In genomic region chr18:13452448-13452811, GRCh38 we compare ENCODE assay signal across 10 cellular contexts.
DNase-seq lines count a peak whose midpoint lies in the region; FAIRE-seq and TF ChIP-seq lines count a peak whose summit lies in the region.
"Had no signal": no experiment of that assay in that cellular context is flagged by ENCODE, and none has a peak within 500 bp of the region (broad histone marks: within the 10 kb centered on the region; RNA-seq: fewer than 3 reads in every experiment).

No MANE protein-coding gene starts in this region.

- WGBS in thyroid gland, 2 donors, result 42 to 47% methylated on average over 8 of the region's 8 CpGs
- 36 to 38% methylated on average over 6 to 8 of the region's 8 CpGs for WGBS in esophagus squamous epithelium, 2 donors

- peak overlapping the region; percentile 23 for H2AFZ ChIP-seq in astrocyte (ENCODE audit: low read depth, low read length)

- intact Hi-C loops in thyroid gland (cut with DNase I) (no loop called here), esophagus squamous epithelium (cut with DNase I) (no loop called here)

- POLR2A ChIA-PET in HEK293 (lab: Yijun Ruan, JAX), result interaction anchor here (0.5 to 0.6 kb wide), 2 partner anchors 34 to 462 kb away, joined by 3 to 4 read pairs; no protein-coding TSS in a partner anchor

- no peak overlapping the region for H3K27ac ChIP-seq in HEK293 (ENCODE audit: extremely low read depth, low read depth, low read length)
- H3K27ac ChIP-seq in astrocyte (ENCODE audit: low read depth, low read length), result peak overlapping the region; percentile 20
- H3K27ac ChIP-seq in right atrium auricular region, result peak overlapping the region; percentile 72 to 73
- peak overlapping the region in 1 of 3 donors; percentile 31 for H3K27ac ChIP-seq in thyroid gland
- no peak overlapping the region for H3K27ac ChIP-seq in esophagus squamous epithelium

- H3K4me1 Mint-ChIP-seq in astrocyte (ENCODE audit: low read depth, unreplicated experiment) (peaks cover 63% of the 10 kb centered on the region), progenitor cell of endocrine pancreas (ENCODE audit: low read depth) (peaks cover 10% of the 10 kb centered on the region)

- H3K9me3 ChIP-seq in HEK293 (ENCODE audit: control insufficient read depth, insufficient read depth, low read depth, low read length), result no peaks in the 10 kb centered on the region
- no peaks in the 10 kb centered on the region for H3K9me3 ChIP-seq in astrocyte (ENCODE audit: insufficient read depth, low read depth, low read length)
- H3K9me3 ChIP-seq in right atrium auricular region, result no peaks in the 10 kb centered on the region
- H3K9me3 ChIP-seq in thyroid gland, result no peaks in the 10 kb centered on the region
- H3K9me3 ChIP-seq in esophagus squamous epithelium, result no peaks in the 10 kb centered on the region

- H3K9ac ChIP-seq in astrocyte (ENCODE audit: low read length), result peak overlapping the region; percentile 21

- TF ChIP-seq CTCF in HEK293 (tag by site-specific recombination; IDR thresholded peaks at IDR 0.05), result no peak
- TF ChIP-seq CTCF in astrocyte (IDR thresholded peaks at IDR 0.05; ENCODE audit: insufficient read depth, low read depth, low read length), result no peak
- no peak for TF ChIP-seq CTCF in right atrium auricular region (IDR thresholded peaks at IDR 0.05)
- no peak for TF ChIP-seq CTCF in thyroid gland (IDR thresholded peaks at IDR 0.05)
- TF ChIP-seq CTCF in progenitor cell of endocrine pancreas (IDR thresholded peaks at IDR 0.05; ENCODE audit: unreplicated experiment), result no peak
- TF ChIP-seq CTCF in esophagus squamous epithelium (IDR thresholded peaks at IDR 0.05), result no peak

- H3K27me3 ChIP-seq in astrocyte (ENCODE audit: insufficient read depth, low read length) (no peaks in the 10 kb centered on the region), right atrium auricular region (no peaks in the 10 kb centered on the region), thyroid gland (no peaks in the 10 kb centered on the region), esophagus squamous epithelium (no peaks in the 10 kb centered on the region)

- H3K4me1 ChIP-seq in HEK293 (ENCODE audit: control insufficient read depth, insufficient read depth, low read length) (peaks cover 15% of the 10 kb centered on the region), astrocyte (ENCODE audit: insufficient read depth, low read length) (peaks cover 27% of the 10 kb centered on the region), right atrium auricular region (peaks cover 0 to 83% of the 10 kb centered on the region in 2 donors), thyroid gland (peaks cover 8 to 48% of the 10 kb centered on the region in 2 donors), esophagus squamous epithelium (peaks cover 7 to 32% (median 15%) of the 10 kb centered on the region in 3 donors)

- peak; percentile 99 for FAIRE-seq in astrocyte (lab: Jason Lieb, UNC)

- H3K4me3 ChIP-seq in HEK293 (ENCODE audit: low read depth, low read length) (no peak overlapping the region), astrocyte (ENCODE audit: insufficient read depth, low read depth, low read length) (no peak overlapping the region), right atrium auricular region (no peak overlapping the region), thyroid gland (replicated peaks in 1 of 3) (no peak overlapping the region), esophagus squamous epithelium (no peak overlapping the region)

- CTCF ChIA-PET in HEK293 (lab: Yijun Ruan, JAX), result no interaction called here

- H4K20me1 ChIP-seq in astrocyte (ENCODE audit: insufficient read depth, low read length), result no peaks in the 10 kb centered on the region

- H3K36me3 ChIP-seq in HEK293 (ENCODE audit: control insufficient read depth in 2 of 2, insufficient read depth in 1 of 2, low read length in 2 of 2) (no peaks in the 10 kb centered on the region), astrocyte (ENCODE audit: insufficient read depth, low read length) (no peaks in the 10 kb centered on the region), right atrium auricular region (no peaks in the 10 kb centered on the region), thyroid gland (no peaks in the 10 kb centered on the region), esophagus squamous epithelium (no peaks in the 10 kb centered on the region)

- H3K27ac Mint-ChIP-seq in astrocyte (ENCODE audit: unreplicated experiment), result peak overlapping the region; percentile 89
- H3K27ac Mint-ChIP-seq in progenitor cell of endocrine pancreas, result no peak overlapping the region

- no peak for TF ChIP-seq POLR2A in thyroid gland (IDR thresholded peaks at IDR 0.05)
- no peak for TF ChIP-seq POLR2A in esophagus squamous epithelium (IDR thresholded peaks at IDR 0.05)

- DNase-seq in astrocyte (ENCODE audit: low read depth), result peak; percentile 79
- peak; percentile 85 for DNase-seq in right atrium auricular region (ENCODE audit: low spot score)
- peak; percentile 51 to 66 for DNase-seq in thyroid gland
- no peak for DNase-seq in progenitor cell of endocrine pancreas (ENCODE audit: low spot score, unreplicated experiment)
- DNase-seq in LoVo (ENCODE audit: low spot score), result no peak
- no peak for DNase-seq in esophagus squamous epithelium (lab: John Stamatoyannopoulos, UW)
- DNase-seq: activated CD4-positive, alpha-beta T cell treated with anti-CD3 and anti-CD28 coated beads, Interleukin-2, amount 50 U/mL, for 1 hour; MM.1S; stimulated activated CD4-positive, alpha-beta T cell treated with anti-CD3 and anti-CD28 coated beads, Interleukin-4, amount 100 ng/mL, for 1 hour had no signal

- no peaks in the 10 kb centered on the region for H3K27me3 Mint-ChIP-seq in astrocyte (ENCODE audit: low read depth, unreplicated experiment)
- H3K27me3 Mint-ChIP-seq in progenitor cell of endocrine pancreas, result peaks cover 69% of the 10 kb centered on the region

- H3K4me3 Mint-ChIP-seq in astrocyte (ENCODE audit: unreplicated experiment) (peak overlapping the region; percentile 50), progenitor cell of endocrine pancreas (ENCODE audit: low read depth) (no peak overlapping the region)

- H3K79me2 ChIP-seq in astrocyte (ENCODE audit: insufficient read depth, low read length), result no peaks in the 10 kb centered on the region

- H3K36me3 Mint-ChIP-seq in astrocyte (ENCODE audit: low read depth, unreplicated experiment) (peaks cover 4% of the 10 kb centered on the region), progenitor cell of endocrine pancreas (ENCODE audit: insufficient read depth) (no peaks in the 10 kb centered on the region)

- H3K9me3 Mint-ChIP-seq in astrocyte (ENCODE audit: unreplicated experiment), result peaks cover 3% of the 10 kb centered on the region
- H3K9me3 Mint-ChIP-seq in progenitor cell of endocrine pancreas (ENCODE audit: low read depth), result no peaks in the 10 kb centered on the region

- peak overlapping the region; percentile 69 for H3K4me2 ChIP-seq in astrocyte (ENCODE audit: low read length)

TF ChIP-seq in HEK293, 187 proteins besides CTCF, POLR2A, EP300 and RAD21:
- TF ChIP-seq ZNF626 (tag by site-specific recombination; IDR thresholded peaks at IDR 0.05) (no peak), ZNF416 (tag by site-specific recombination; IDR thresholded peaks at IDR 0.05) (no peak), ZNF791 (tag by site-specific recombination; IDR thresholded peaks at IDR 0.05) (no peak), EGR2 (tag by site-specific recombination; IDR thresholded peaks at IDR 0.05; ENCODE audit: low read depth) (no peak), WT1 (tag by site-specific recombination; IDR thresholded peaks at IDR 0.05) (no peak), ZNF664 (tag by site-specific recombination; IDR thresholded peaks at IDR 0.05) (peak; percentile 71; the same call in 1 of the 2 replicates), ZIC2 (tag by site-specific recombination; IDR thresholded peaks at IDR 0.05) (no peak), ZNF138 (tag by site-specific recombination; IDR thresholded peaks at IDR 0.05; ENCODE audit: borderline replicate concordance) (no peak)

Comparison
In these comparisons a context has a peak if more than half of its experiments do, and no peak if none do; other contexts are left out.
1. H3K27ac ChIP-seq: peak in astrocyte (single experiment) and right atrium auricular region (2 of 2); none in HEK293 (single experiment) and esophagus squamous epithelium (0 of 4).
2. DNase-seq: peak in astrocyte (single experiment), right atrium auricular region (single experiment) and thyroid gland (2 of 2); none in progenitor cell of endocrine pancreas (single experiment), LoVo (single experiment) and esophagus squamous epithelium (single experiment).